ENCODE assay signal across 1 cellular context in the genomic region with DNA sequence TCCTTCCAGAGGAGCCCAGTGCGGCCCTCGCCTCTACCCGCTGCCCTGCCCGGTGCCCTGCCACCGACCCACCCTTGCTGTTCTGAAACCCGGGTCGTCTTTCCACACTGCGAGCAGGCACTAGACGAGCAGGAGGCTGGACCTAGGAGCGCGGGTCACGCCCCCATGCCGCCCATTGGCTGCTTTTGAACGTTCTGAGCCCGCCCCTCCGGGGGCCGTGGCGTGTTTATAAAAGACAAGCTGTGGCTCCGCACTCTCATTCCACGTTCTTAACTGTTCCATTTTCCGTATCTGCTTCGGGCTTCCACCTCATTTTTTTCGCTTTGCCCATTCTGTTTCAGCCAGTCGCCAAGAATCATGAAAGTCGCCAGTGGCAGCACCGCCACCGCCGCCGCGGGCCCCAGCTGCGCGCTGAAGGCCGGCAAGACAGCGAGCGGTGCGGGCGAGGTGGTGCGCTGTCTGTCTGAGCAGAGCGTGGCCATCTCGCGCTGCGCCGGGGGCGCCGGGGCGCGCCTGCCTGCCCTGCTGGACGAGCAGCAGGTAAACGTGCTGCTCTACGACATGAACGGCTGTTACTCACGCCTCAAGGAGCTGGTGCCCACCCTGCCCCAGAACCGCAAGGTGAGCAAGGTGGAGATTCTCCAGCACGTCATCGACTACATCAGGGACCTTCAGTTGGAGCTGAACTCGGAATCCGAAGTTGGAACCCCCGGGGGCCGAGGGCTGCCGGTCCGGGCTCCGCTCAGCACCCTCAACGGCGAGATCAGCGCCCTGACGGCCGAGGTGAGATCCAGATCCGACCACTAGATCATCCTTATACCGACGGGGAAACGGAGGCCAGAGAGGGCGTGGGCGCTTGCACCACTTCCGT.
A peak's percentile ranks its signal among the peaks of the same experiment; 100 is the strongest.
TF ChIP-seq lines count a peak whose summit lies in the region.

Gene ID1 (plus strand): TSS at position 259 of the 871 bp plus-strand sequence. CDS start 99 bp downstream, at position 358.

TF ChIP-seq in HepG2, 621 proteins besides CTCF, POLR2A, EP300 and RAD21 (continued from another document and continues in another):
- TF ChIP-seq, protein P1, sequence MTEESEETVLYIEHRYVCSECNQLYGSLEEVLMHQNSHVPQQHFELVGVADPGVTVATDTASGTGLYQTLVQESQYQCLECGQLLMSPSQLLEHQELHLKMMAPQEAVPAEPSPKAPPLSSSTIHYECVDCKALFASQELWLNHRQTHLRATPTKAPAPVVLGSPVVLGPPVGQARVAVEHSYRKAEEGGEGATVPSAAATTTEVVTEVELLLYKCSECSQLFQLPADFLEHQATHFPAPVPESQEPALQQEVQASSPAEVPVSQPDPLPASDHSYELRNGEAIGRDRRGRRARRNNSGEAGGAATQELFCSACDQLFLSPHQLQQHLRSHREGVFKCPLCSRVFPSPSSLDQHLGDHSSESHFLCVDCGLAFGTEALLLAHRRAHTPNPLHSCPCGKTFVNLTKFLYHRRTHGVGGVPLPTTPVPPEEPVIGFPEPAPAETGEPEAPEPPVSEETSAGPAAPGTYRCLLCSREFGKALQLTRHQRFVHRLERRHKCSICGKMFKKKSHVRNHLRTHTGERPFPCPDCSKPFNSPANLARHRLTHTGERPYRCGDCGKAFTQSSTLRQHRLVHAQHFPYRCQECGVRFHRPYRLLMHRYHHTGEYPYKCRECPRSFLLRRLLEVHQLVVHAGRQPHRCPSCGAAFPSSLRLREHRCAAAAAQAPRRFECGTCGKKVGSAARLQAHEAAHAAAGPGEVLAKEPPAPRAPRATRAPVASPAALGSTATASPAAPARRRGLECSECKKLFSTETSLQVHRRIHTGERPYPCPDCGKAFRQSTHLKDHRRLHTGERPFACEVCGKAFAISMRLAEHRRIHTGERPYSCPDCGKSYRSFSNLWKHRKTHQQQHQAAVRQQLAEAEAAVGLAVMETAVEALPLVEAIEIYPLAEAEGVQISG (CRISPR knock-in tag; IDR thresholded peaks at IDR 0.05) = peak; percentile 92
- TF ChIP-seq BORCS8-MEF2B (CRISPR knock-in tag; IDR thresholded peaks at IDR 0.05) (peak; percentile 99), ZNF547 (CRISPR knock-in tag; IDR thresholded peaks at IDR 0.05) (peak; percentile 82), ASH2L (IDR thresholded peaks at IDR 0.05; ENCODE audit: insufficient read length, low read depth, low read length) (peak; percentile 60), SP4 (CRISPR knock-in tag; IDR thresholded peaks at IDR 0.05) (peak; percentile 99), RBFOX2 (IDR thresholded peaks at IDR 0.05; ENCODE audit: low read depth, low read length) (peak; percentile 100), ETV5 (CRISPR knock-in tag; IDR thresholded peaks at IDR 0.05; ENCODE audit: borderline replicate concordance) (peak; percentile 75), MAFF (IDR thresholded peaks at IDR 0.05; ENCODE audit: low read depth, low read length) (0 out of 2 replicates have a peak, but pooled peaks have one; percentile 22), GATA4 (IDR thresholded peaks at IDR 0.05; ENCODE audit: borderline replicate concordance, low read depth) (peak; percentile 97), ZFYVE20 (CRISPR knock-in tag; IDR thresholded peaks at IDR 0.05; ENCODE audit: borderline replicate concordance, low read depth) (peak; percentile 84), PRPF4 (IDR thresholded peaks at IDR 0.05; ENCODE audit: low read depth, low read length, poor library complexity, severe bottlenecking) (no peak), CBX2 (IDR thresholded peaks at IDR 0.05; ENCODE audit: low read depth, low read length) (no peak; the same call in none of the 2 replicates), CBX2 (CRISPR knock-in tag; IDR thresholded peaks at IDR 0.05; ENCODE audit: low read depth) (peak; percentile 90), GLI4 (CRISPR knock-in tag; IDR thresholded peaks at IDR 0.05; ENCODE audit: borderline replicate concordance) (peak; percentile 90; the same call in 1 of the 2 replicates), ZSCAN25 (CRISPR knock-in tag; IDR thresholded peaks at IDR 0.05) (peak; percentile 2; the same call in 1 of the 2 replicates), NFIC (IDR thresholded peaks at IDR 0.05; ENCODE audit: low read length) (no peak), ZFP1 (CRISPR knock-in tag; IDR thresholded peaks at IDR 0.05) (peak; percentile 69; the same call in 1 of the 2 replicates), TCF7L2 (IDR thresholded peaks at IDR 0.05; ENCODE audit: low read depth, low read length) (no peak), SOX5 (CRISPR knock-in tag; IDR thresholded peaks at IDR 0.05; ENCODE audit: borderline replicate concordance) (peak; percentile 72), TSC22D2 (CRISPR knock-in tag; IDR thresholded peaks at IDR 0.05; ENCODE audit: borderline replicate concordance) (peak; percentile 97), ZNF101 (CRISPR knock-in tag; IDR thresholded peaks at IDR 0.05; ENCODE audit: borderline replicate concordance, low read depth) (peak; percentile 96), POLR2AphosphoS2 (IDR thresholded peaks at IDR 0.05; ENCODE audit: low read depth, low read length) (peak; percentile 99), SRSF1 (optimal IDR thresholded peaks at IDR 0.05; ENCODE audit: low read depth, low read length) (peak; percentile 6), ZNF441 (CRISPR knock-in tag; IDR thresholded peaks at IDR 0.05; ENCODE audit: borderline replicate concordance) (peak; percentile 93), HDAC6 (IDR thresholded peaks at IDR 0.05; ENCODE audit: low read depth, low read length) (peak; percentile 96), ZNF138 (CRISPR knock-in tag; IDR thresholded peaks at IDR 0.05; ENCODE audit: low read depth) (no peak; the same call in 1 of the 2 replicates), ZNF331 (CRISPR knock-in tag; IDR thresholded peaks at IDR 0.05) (peak; percentile 97), ZNF253 (CRISPR knock-in tag; IDR thresholded peaks at IDR 0.05; ENCODE audit: borderline replicate concordance) (peak; percentile 90; the same call in 1 of the 2 replicates), KLF13 (CRISPR knock-in tag; IDR thresholded peaks at IDR 0.05) (0 out of 2 replicates have a peak, but pooled peaks have one; percentile 43), KDM2A (CRISPR knock-in tag; IDR thresholded peaks at IDR 0.05; ENCODE audit: borderline replicate concordance, low read depth) (peak; percentile 96), ZBTB7A (CRISPR knock-in tag; IDR thresholded peaks at IDR 0.05) (peak; percentile 94), TRIM24 (CRISPR knock-in tag; IDR thresholded peaks at IDR 0.05) (no peak), YEATS4 (CRISPR knock-in tag; IDR thresholded peaks at IDR 0.05; ENCODE audit: borderline replicate concordance) (peak; percentile 92), ZMYM2 (CRISPR knock-in tag; IDR thresholded peaks at IDR 0.05) (peak; percentile 78), ZNF567 (CRISPR knock-in tag; IDR thresholded peaks at IDR 0.05; ENCODE audit: borderline replicate concordance) (peak; percentile 98), ZNF660 (CRISPR knock-in tag; IDR thresholded peaks at IDR 0.05; ENCODE audit: borderline replicate concordance, low read depth) (no peak; the same call in 1 of the 2 replicates), ZNF20 (CRISPR knock-in tag; IDR thresholded peaks at IDR 0.05) (0 out of 2 replicates have a peak, but pooled peaks have one; percentile 47), ZBTB1 (CRISPR knock-in tag; IDR thresholded peaks at IDR 0.05; ENCODE audit: borderline replicate concordance) (no peak), BHLHE40 (IDR thresholded peaks at IDR 0.05; ENCODE audit: low read length) (peak; percentile 49; the same call in 1 of the 2 replicates), NFAT5 (CRISPR knock-in tag; IDR thresholded peaks at IDR 0.05) (peak; percentile 20), ZNF225 (CRISPR knock-in tag; IDR thresholded peaks at IDR 0.05) (peak; percentile 95), ARHGAP35 (CRISPR knock-in tag; IDR thresholded peaks at IDR 0.05; ENCODE audit: borderline replicate concordance) (peak; percentile 99), ZNF749 (CRISPR knock-in tag; IDR thresholded peaks at IDR 0.05; ENCODE audit: borderline replicate concordance) (peak; percentile 96), ZNF761 (CRISPR knock-in tag; conservative IDR thresholded peaks at IDR 0.05) (peak; percentile 96), NR3C1 (CRISPR knock-in tag; IDR thresholded peaks at IDR 0.05) (no peak), HDAC2 (CRISPR knock-in tag; IDR thresholded peaks at IDR 0.05) (peak; percentile 22; the same call in 1 of the 2 replicates), NFATC3 (CRISPR knock-in tag; IDR thresholded peaks at IDR 0.05) (peak; percentile 20), POLR2AphosphoS5 (IDR thresholded peaks at IDR 0.05; ENCODE audit: low read depth, low read length) (peak; percentile 99), PHB2 (IDR thresholded peaks at IDR 0.05; ENCODE audit: partially characterized antibody) (no peak), ZNF780A (CRISPR knock-in tag; IDR thresholded peaks at IDR 0.05) (peak; percentile 98; the same call in 1 of the 2 replicates), ZNF354B (CRISPR knock-in tag; IDR thresholded peaks at IDR 0.05) (peak; percentile 97), DR1 (CRISPR knock-in tag; IDR thresholded peaks at IDR 0.05) (peak; percentile 99)
- TF ChIP-seq, protein P2, sequence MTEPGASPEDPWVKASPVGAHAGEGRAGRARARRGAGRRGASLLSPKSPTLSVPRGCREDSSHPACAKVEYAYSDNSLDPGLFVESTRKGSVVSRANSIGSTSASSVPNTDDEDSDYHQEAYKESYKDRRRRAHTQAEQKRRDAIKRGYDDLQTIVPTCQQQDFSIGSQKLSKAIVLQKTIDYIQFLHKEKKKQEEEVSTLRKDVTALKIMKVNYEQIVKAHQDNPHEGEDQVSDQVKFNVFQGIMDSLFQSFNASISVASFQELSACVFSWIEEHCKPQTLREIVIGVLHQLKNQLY (CRISPR knock-in tag; IDR thresholded peaks at IDR 0.05) = peak; percentile 76; the same call in 1 of the 2 replicates
- TF ChIP-seq, protein P3, sequence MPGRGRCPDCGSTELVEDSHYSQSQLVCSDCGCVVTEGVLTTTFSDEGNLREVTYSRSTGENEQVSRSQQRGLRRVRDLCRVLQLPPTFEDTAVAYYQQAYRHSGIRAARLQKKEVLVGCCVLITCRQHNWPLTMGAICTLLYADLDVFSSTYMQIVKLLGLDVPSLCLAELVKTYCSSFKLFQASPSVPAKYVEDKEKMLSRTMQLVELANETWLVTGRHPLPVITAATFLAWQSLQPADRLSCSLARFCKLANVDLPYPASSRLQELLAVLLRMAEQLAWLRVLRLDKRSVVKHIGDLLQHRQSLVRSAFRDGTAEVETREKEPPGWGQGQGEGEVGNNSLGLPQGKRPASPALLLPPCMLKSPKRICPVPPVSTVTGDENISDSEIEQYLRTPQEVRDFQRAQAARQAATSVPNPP (CRISPR knock-in tag; IDR thresholded peaks at IDR 0.05) = peak; percentile 98
- TF ChIP-seq, protein P4, sequence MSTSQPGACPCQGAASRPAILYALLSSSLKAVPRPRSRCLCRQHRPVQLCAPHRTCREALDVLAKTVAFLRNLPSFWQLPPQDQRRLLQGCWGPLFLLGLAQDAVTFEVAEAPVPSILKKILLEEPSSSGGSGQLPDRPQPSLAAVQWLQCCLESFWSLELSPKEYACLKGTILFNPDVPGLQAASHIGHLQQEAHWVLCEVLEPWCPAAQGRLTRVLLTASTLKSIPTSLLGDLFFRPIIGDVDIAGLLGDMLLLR (CRISPR knock-in tag; IDR thresholded peaks at IDR 0.05) = peak; percentile 90
- TF ChIP-seq, protein P5, sequence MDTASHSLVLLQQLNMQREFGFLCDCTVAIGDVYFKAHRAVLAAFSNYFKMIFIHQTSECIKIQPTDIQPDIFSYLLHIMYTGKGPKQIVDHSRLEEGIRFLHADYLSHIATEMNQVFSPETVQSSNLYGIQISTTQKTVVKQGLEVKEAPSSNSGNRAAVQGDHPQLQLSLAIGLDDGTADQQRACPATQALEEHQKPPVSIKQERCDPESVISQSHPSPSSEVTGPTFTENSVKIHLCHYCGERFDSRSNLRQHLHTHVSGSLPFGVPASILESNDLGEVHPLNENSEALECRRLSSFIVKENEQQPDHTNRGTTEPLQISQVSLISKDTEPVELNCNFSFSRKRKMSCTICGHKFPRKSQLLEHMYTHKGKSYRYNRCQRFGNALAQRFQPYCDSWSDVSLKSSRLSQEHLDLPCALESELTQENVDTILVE (CRISPR knock-in tag; IDR thresholded peaks at IDR 0.05) = peak; percentile 97
- TF ChIP-seq, protein P6, sequence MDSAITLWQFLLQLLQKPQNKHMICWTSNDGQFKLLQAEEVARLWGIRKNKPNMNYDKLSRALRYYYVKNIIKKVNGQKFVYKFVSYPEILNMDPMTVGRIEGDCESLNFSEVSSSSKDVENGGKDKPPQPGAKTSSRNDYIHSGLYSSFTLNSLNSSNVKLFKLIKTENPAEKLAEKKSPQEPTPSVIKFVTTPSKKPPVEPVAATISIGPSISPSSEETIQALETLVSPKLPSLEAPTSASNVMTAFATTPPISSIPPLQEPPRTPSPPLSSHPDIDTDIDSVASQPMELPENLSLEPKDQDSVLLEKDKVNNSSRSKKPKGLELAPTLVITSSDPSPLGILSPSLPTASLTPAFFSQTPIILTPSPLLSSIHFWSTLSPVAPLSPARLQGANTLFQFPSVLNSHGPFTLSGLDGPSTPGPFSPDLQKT (CRISPR knock-in tag; IDR thresholded peaks at IDR 0.05; ENCODE audit: borderline replicate concordance) = no peak
